Comparison of ENCODE assay signal across 2 cellular contexts in genomic region chr20:47318596-47319516, GRCh38.
TF ChIP-seq lines count a peak whose summit lies in the region.

No MANE protein-coding gene starts in this region.

TF ChIP-seq in SK-N-SH, 30 proteins besides CTCF, POLR2A, EP300 and RAD21 (continued from another document):
- TF ChIP-seq, protein P1, sequence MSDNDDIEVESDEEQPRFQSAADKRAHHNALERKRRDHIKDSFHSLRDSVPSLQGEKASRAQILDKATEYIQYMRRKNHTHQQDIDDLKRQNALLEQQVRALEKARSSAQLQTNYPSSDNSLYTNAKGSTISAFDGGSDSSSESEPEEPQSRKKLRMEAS (IDR thresholded peaks at IDR 0.05; ENCODE audit: low read depth): no peak
- TF ChIP-seq FOXJ3 (CRISPR knock-in tag; IDR thresholded peaks at IDR 0.05): no peak
- TF ChIP-seq JUND (IDR thresholded peaks at IDR 0.05): no peak
- no peak for TF ChIP-seq RCOR1 (IDR thresholded peaks at IDR 0.05; ENCODE audit: low read length)
- no peak for TF ChIP-seq USF2 (IDR thresholded peaks at IDR 0.05; ENCODE audit: borderline replicate concordance, low read depth, low read length)
- no peak for TF ChIP-seq NFIC (IDR thresholded peaks at IDR 0.05; ENCODE audit: borderline replicate concordance)
- no peak for TF ChIP-seq GABPA (IDR thresholded peaks at IDR 0.05; ENCODE audit: low read depth)
- TF ChIP-seq MXI1 (IDR thresholded peaks at IDR 0.05; ENCODE audit: low read depth, low read length): no peak
- no peak for TF ChIP-seq CHD2 (IDR thresholded peaks at IDR 0.05; ENCODE audit: low read length, partially characterized antibody)
- TF ChIP-seq POLR2AphosphoS5 (IDR thresholded peaks at IDR 0.05; ENCODE audit: low read depth, low read length): no peak
- TF ChIP-seq ZBTB33 (IDR thresholded peaks at IDR 0.05; ENCODE audit: borderline replicate concordance, low read depth): no peak
- TF ChIP-seq ELF1 (IDR thresholded peaks at IDR 0.05): no peak
- TF ChIP-seq RFX5 (IDR thresholded peaks at IDR 0.05; ENCODE audit: low read length): no peak
- TF ChIP-seq FOXM1 (IDR thresholded peaks at IDR 0.05; ENCODE audit: low read depth): no peak
- no peak for TF ChIP-seq GATA2 (CRISPR knock-in tag; IDR thresholded peaks at IDR 0.05)
- no peak for TF ChIP-seq TCF12 (IDR thresholded peaks at IDR 0.05)
- no peak for TF ChIP-seq NRF1 (IDR thresholded peaks at IDR 0.05; ENCODE audit: low read depth, low read length)
- TF ChIP-seq SMC3 (IDR thresholded peaks at IDR 0.05; ENCODE audit: low read depth, low read length): no peak
TF ChIP-seq in SK-N-SH: peak in this region for 0.

TF ChIP-seq in HepG2, 621 proteins besides CTCF, POLR2A, EP300 and RAD21 (continues in another document):
- TF ChIP-seq THAP7 (CRISPR knock-in tag; IDR thresholded peaks at IDR 0.05) (peak; percentile 3; the same call in 1 of the 2 replicates), MBNL3 (CRISPR knock-in tag; conservative IDR thresholded peaks at IDR 0.05) (no peak), AGO1 (IDR thresholded peaks at IDR 0.05; ENCODE audit: low read depth, low read length, poor library complexity, severe bottlenecking) (no peak), ZNF589 (CRISPR knock-in tag; conservative IDR thresholded peaks at IDR 0.05) (no peak), ZBTB43 (CRISPR knock-in tag; conservative IDR thresholded peaks at IDR 0.05) (no peak), SMAD1 (CRISPR knock-in tag; IDR thresholded peaks at IDR 0.05; ENCODE audit: borderline replicate concordance, low read depth) (no peak), MAFG (CRISPR knock-in tag; IDR thresholded peaks at IDR 0.05) (no peak), ZNF160 (CRISPR knock-in tag; IDR thresholded peaks at IDR 0.05) (no peak), MLXIP (CRISPR knock-in tag; IDR thresholded peaks at IDR 0.05; ENCODE audit: borderline replicate concordance) (no peak), MAFK (conservative IDR thresholded peaks at IDR 0.05 in 1 of 2, IDR thresholded peaks at IDR 0.05 in 1 of 2; ENCODE audit: low read length in 2 of 2) (no peak), NPAS2 (CRISPR knock-in tag; IDR thresholded peaks at IDR 0.05; ENCODE audit: borderline replicate concordance) (no peak), ZNF644 (CRISPR knock-in tag; IDR thresholded peaks at IDR 0.05; ENCODE audit: low read depth) (0 out of 2 replicates have a peak, but pooled peaks have one; percentile 12), ZNF652 (CRISPR knock-in tag; IDR thresholded peaks at IDR 0.05; ENCODE audit: borderline replicate concordance, low read depth) (no peak; the same call in 1 of the 2 replicates), ZNF263 (CRISPR knock-in tag; IDR thresholded peaks at IDR 0.05) (peak; percentile 52; the same call in 1 of the 2 replicates), ZFP91 (CRISPR knock-in tag; IDR thresholded peaks at IDR 0.05; ENCODE audit: borderline replicate concordance) (peak; percentile 71; the same call in 1 of the 2 replicates), NR2C2 (CRISPR knock-in tag; IDR thresholded peaks at IDR 0.05; ENCODE audit: borderline replicate concordance) (peak; percentile 5; the same call in 1 of the 2 replicates), ZNF44 (CRISPR knock-in tag; IDR thresholded peaks at IDR 0.05) (no peak), ZNF180 (CRISPR knock-in tag; IDR thresholded peaks at IDR 0.05; ENCODE audit: borderline replicate concordance, low read depth) (no peak), ZNF737 (CRISPR knock-in tag; IDR thresholded peaks at IDR 0.05; ENCODE audit: borderline replicate concordance) (no peak), PAF1 (CRISPR knock-in tag; IDR thresholded peaks at IDR 0.05) (no peak)
- TF ChIP-seq, protein P2, sequence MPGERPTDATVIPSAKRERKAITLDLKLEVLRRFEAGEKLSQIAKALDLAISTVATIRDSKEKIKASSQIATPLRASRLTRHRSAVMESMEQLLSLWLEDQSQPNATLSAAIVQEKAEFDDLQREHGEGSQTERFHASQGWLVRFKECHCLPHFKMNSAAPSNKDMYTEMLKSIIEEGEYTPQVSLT (CRISPR knock-in tag; IDR thresholded peaks at IDR 0.05; ENCODE audit: borderline replicate concordance, low read depth): no peak
- TF ChIP-seq, protein P3, sequence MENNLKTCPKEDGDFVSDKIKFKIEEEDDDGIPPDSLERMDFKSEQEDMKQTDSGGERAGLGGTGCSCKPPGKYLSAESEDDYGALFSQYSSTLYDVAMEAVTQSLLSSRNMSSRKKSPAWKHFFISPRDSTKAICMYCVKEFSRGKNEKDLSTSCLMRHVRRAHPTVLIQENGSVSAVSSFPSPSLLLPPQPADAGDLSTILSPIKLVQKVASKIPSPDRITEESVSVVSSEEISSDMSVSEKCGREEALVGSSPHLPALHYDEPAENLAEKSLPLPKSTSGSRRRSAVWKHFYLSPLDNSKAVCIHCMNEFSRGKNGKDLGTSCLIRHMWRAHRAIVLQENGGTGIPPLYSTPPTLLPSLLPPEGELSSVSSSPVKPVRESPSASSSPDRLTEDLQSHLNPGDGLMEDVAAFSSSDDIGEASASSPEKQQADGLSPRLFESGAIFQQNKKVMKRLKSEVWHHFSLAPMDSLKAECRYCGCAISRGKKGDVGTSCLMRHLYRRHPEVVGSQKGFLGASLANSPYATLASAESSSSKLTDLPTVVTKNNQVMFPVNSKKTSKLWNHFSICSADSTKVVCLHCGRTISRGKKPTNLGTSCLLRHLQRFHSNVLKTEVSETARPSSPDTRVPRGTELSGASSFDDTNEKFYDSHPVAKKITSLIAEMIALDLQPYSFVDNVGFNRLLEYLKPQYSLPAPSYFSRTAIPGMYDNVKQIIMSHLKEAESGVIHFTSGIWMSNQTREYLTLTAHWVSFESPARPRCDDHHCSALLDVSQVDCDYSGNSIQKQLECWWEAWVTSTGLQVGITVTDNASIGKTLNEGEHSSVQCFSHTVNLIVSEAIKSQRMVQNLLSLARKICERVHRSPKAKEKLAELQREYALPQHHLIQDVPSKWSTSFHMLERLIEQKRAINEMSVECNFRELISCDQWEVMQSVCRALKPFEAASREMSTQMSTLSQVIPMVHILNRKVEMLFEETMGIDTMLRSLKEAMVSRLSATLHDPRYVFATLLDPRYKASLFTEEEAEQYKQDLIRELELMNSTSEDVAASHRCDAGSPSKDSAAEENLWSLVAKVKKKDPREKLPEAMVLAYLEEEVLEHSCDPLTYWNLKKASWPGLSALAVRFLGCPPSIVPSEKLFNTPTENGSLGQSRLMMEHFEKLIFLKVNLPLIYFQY (CRISPR knock-in tag; IDR thresholded peaks at IDR 0.05; ENCODE audit: borderline replicate concordance): peak; percentile 16
- TF ChIP-seq, protein P4, sequence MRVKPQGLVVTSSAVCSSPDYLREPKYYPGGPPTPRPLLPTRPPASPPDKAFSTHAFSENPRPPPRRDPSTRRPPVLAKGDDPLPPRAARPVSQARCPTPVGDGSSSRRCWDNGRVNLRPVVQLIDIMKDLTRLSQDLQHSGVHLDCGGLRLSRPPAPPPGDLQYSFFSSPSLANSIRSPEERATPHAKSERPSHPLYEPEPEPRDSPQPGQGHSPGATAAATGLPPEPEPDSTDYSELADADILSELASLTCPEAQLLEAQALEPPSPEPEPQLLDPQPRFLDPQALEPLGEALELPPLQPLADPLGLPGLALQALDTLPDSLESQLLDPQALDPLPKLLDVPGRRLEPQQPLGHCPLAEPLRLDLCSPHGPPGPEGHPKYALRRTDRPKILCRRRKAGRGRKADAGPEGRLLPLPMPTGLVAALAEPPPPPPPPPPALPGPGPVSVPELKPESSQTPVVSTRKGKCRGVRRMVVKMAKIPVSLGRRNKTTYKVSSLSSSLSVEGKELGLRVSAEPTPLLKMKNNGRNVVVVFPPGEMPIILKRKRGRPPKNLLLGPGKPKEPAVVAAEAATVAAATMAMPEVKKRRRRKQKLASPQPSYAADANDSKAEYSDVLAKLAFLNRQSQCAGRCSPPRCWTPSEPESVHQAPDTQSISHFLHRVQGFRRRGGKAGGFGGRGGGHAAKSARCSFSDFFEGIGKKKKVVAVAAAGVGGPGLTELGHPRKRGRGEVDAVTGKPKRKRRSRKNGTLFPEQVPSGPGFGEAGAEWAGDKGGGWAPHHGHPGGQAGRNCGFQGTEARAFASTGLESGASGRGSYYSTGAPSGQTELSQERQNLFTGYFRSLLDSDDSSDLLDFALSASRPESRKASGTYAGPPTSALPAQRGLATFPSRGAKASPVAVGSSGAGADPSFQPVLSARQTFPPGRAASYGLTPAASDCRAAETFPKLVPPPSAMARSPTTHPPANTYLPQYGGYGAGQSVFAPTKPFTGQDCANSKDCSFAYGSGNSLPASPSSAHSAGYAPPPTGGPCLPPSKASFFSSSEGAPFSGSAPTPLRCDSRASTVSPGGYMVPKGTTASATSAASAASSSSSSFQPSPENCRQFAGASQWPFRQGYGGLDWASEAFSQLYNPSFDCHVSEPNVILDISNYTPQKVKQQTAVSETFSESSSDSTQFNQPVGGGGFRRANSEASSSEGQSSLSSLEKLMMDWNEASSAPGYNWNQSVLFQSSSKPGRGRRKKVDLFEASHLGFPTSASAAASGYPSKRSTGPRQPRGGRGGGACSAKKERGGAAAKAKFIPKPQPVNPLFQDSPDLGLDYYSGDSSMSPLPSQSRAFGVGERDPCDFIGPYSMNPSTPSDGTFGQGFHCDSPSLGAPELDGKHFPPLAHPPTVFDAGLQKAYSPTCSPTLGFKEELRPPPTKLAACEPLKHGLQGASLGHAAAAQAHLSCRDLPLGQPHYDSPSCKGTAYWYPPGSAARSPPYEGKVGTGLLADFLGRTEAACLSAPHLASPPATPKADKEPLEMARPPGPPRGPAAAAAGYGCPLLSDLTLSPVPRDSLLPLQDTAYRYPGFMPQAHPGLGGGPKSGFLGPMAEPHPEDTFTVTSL (CRISPR knock-in tag; IDR thresholded peaks at IDR 0.05; ENCODE audit: borderline replicate concordance): peak; percentile 13; the same call in 1 of the 2 replicates
- TF ChIP-seq, protein P5, sequence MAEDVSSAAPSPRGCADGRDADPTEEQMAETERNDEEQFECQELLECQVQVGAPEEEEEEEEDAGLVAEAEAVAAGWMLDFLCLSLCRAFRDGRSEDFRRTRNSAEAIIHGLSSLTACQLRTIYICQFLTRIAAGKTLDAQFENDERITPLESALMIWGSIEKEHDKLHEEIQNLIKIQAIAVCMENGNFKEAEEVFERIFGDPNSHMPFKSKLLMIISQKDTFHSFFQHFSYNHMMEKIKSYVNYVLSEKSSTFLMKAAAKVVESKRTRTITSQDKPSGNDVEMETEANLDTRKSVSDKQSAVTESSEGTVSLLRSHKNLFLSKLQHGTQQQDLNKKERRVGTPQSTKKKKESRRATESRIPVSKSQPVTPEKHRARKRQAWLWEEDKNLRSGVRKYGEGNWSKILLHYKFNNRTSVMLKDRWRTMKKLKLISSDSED (CRISPR knock-in tag; IDR thresholded peaks at IDR 0.05): no peak
- TF ChIP-seq, protein P6, sequence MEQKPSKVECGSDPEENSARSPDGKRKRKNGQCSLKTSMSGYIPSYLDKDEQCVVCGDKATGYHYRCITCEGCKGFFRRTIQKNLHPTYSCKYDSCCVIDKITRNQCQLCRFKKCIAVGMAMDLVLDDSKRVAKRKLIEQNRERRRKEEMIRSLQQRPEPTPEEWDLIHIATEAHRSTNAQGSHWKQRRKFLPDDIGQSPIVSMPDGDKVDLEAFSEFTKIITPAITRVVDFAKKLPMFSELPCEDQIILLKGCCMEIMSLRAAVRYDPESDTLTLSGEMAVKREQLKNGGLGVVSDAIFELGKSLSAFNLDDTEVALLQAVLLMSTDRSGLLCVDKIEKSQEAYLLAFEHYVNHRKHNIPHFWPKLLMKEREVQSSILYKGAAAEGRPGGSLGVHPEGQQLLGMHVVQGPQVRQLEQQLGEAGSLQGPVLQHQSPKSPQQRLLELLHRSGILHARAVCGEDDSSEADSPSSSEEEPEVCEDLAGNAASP (CRISPR knock-in tag; IDR thresholded peaks at IDR 0.05; ENCODE audit: borderline replicate concordance): no peak
